Comparison of ENCODE assay signal across 16 cellular contexts in genomic region chr3:106120334-106120733, GRCh38.
DNase-seq lines count a peak whose midpoint lies in the region; ATAC-seq, FAIRE-seq and TF ChIP-seq lines count a peak whose summit lies in the region.
"Had no signal": no experiment of that assay in that cellular context is flagged by ENCODE, and none has a peak within 500 bp of the region (broad histone marks: within the 10 kb centered on the region; RNA-seq: fewer than 3 reads in every experiment).

No MANE protein-coding gene starts in this region.

- ATAC-seq in stimulated activated naive CD8-positive, alpha-beta T cell treated with anti-CD3 and anti-CD28 coated beads, Interleukin-15, Interleukin-2, amounts not matched to agents 100 U/mL and 50 U/mL, for 24 hours = no peak
- ATAC-seq in GM18519 (IDR thresholded peaks at IDR 0.05; ENCODE audit: low FRiP score, unreplicated experiment) = no peak

- in situ Hi-C loops in KBM-7 (cut with MboI; ENCODE audit: low pct_unique_long_range_greater_than_20kb, low sequenced_read_pairs) = no loop called here

- peaks cover 26% of the 10 kb centered on the region for H3K4me1 Mint-ChIP-seq in stimulated activated naive CD8-positive, alpha-beta T cell treated with anti-CD3 and anti-CD28 coated beads, Interleukin-15, Interleukin-2, amounts not matched to agents 100 ng/mL and 50 ng/mL, for 24 hours (ENCODE audit: low read depth)
- peaks cover 38% of the 10 kb centered on the region for H3K4me1 Mint-ChIP-seq in activated naive CD8-positive, alpha-beta T cell treated with anti-CD3 and anti-CD28 coated beads for 36 hours

- H3K4me3 Mint-ChIP-seq in stimulated activated naive CD8-positive, alpha-beta T cell treated with anti-CD3 and anti-CD28 coated beads, Interleukin-15, Interleukin-2, amounts not matched to agents 100 ng/mL and 50 ng/mL, for 24 hours = no peak overlapping the region
- no peak overlapping the region for H3K4me3 Mint-ChIP-seq in activated naive CD8-positive, alpha-beta T cell treated with anti-CD3 and anti-CD28 coated beads for 36 hours

- peak overlapping the region; percentile 92 for H3K27ac Mint-ChIP-seq in stimulated activated naive CD8-positive, alpha-beta T cell treated with anti-CD3 and anti-CD28 coated beads, Interleukin-15, Interleukin-2, amounts not matched to agents 100 ng/mL and 50 ng/mL, for 24 hours
- H3K27ac Mint-ChIP-seq in activated naive CD8-positive, alpha-beta T cell treated with anti-CD3 and anti-CD28 coated beads for 36 hours = peak overlapping the region; percentile 85

- H3K4me3 ChIP-seq in fibroblast of villous mesenchyme (ENCODE audit: low read depth, low read length) = no peak overlapping the region
- H3K4me3 ChIP-seq: HAP-1 had no signal

- FAIRE-seq in urothelium cell line (lab: Jason Lieb, UNC) = no peak
- FAIRE-seq: D721Med had no signal

- H3K36me3 Mint-ChIP-seq in stimulated activated naive CD8-positive, alpha-beta T cell treated with anti-CD3 and anti-CD28 coated beads, Interleukin-15, Interleukin-2, amounts not matched to agents 100 ng/mL and 50 ng/mL, for 24 hours (ENCODE audit: low read depth) = peaks cover 6% of the 10 kb centered on the region
- H3K36me3 Mint-ChIP-seq in activated naive CD8-positive, alpha-beta T cell treated with anti-CD3 and anti-CD28 coated beads for 36 hours = peaks cover 6% of the 10 kb centered on the region

- no peak for TF ChIP-seq CTCF in fibroblast of villous mesenchyme (IDR thresholded peaks at IDR 0.05; ENCODE audit: insufficient read depth, low read depth, low read length)

- peaks cover 4% of the 10 kb centered on the region for H3K9me3 Mint-ChIP-seq in stimulated activated naive CD8-positive, alpha-beta T cell treated with anti-CD3 and anti-CD28 coated beads, Interleukin-15, Interleukin-2, amounts not matched to agents 100 ng/mL and 50 ng/mL, for 24 hours
- no peaks in the 10 kb centered on the region for H3K9me3 Mint-ChIP-seq in activated naive CD8-positive, alpha-beta T cell treated with anti-CD3 and anti-CD28 coated beads for 36 hours

- no peak for DNase-seq in stimulated activated naive CD8-positive, alpha-beta T cell treated with anti-CD3 and anti-CD28 coated beads, Interleukin-15, Interleukin-2, amounts not matched to agents 100 U/mL and 50 U/mL, for 24 hours
- no peak for DNase-seq in activated naive CD8-positive, alpha-beta T cell treated with anti-CD3 and anti-CD28 coated beads for 36 hours
- DNase-seq in fibroblast of villous mesenchyme (ENCODE audit: low read depth) (peak; percentile 60), urothelium cell line (ENCODE audit: low spot score) (peak; percentile 32), KBM-7 (no peak)
- no peak for DNase-seq in activated effector memory CD4-positive, alpha-beta T cell treated with Interleukin-2 at 50 U/mL for 16 hours
- DNase-seq: activated CD4-positive, CD25-positive, alpha-beta regulatory T cell; anterior cingulate cortex; dermis blood vessel endothelial cell; NCI-H1436; NCI-H510A; occipital lobe had no signal

- peaks cover 4% of the 10 kb centered on the region for H3K27me3 Mint-ChIP-seq in stimulated activated naive CD8-positive, alpha-beta T cell treated with anti-CD3 and anti-CD28 coated beads, Interleukin-15, Interleukin-2, amounts not matched to agents 100 ng/mL and 50 ng/mL, for 24 hours
- H3K27me3 Mint-ChIP-seq in activated naive CD8-positive, alpha-beta T cell treated with anti-CD3 and anti-CD28 coated beads for 36 hours = no peaks in the 10 kb centered on the region

Comparison
In these comparisons a context has a peak if more than half of its experiments do, and no peak if none do; other contexts are left out.
1. DNase-seq: peak in fibroblast of villous mesenchyme (single experiment) and urothelium cell line (single experiment); none in stimulated activated naive CD8-positive, alpha-beta T cell treated with anti-CD3 and anti-CD28 coated beads, Interleukin-15, Interleukin-2, amounts not matched to agents 100 U/mL and 50 U/mL, for 24 hours (single experiment), activated naive CD8-positive, alpha-beta T cell treated with anti-CD3 and anti-CD28 coated beads for 36 hours (single experiment), KBM-7 (single experiment) and activated effector memory CD4-positive, alpha-beta T cell treated with Interleukin-2 at 50 U/mL for 16 hours (single experiment).